In genomic region chr17:31060814-31061550, GRCh38 we compare ENCODE assay signal across 21 cellular contexts. TPM values are rescaled to one million over a fixed set of nuclear protein-coding genes. Genes with fewer than 3 reads are reported as not detected.
A peak's percentile ranks its signal among the peaks of the same experiment; 100 is the strongest.
DNase-seq lines count a peak whose midpoint lies in the region; TF ChIP-seq lines count a peak whose summit lies in the region.
"Had no signal": no experiment of that assay in that cellular context is flagged by ENCODE, and none has a peak within 500 bp of the region (broad histone marks: within the 10 kb centered on the region; RNA-seq: fewer than 3 reads in every experiment).

No MANE protein-coding gene starts in this region.

- no peak overlapping the region for H2BK5ac ChIP-seq in neuronal stem cell (ENCODE audit: low read length)

- no peak overlapping the region for H3K4ac ChIP-seq in neuronal stem cell (ENCODE audit: low read length)

- no peaks in the 10 kb centered on the region for H3K36me3 Mint-ChIP-seq in activated CD4-positive, alpha-beta memory T cell treated with anti-CD3 and anti-CD28 coated beads for 36 hours
- H3K36me3 Mint-ChIP-seq in activated CD4-positive, alpha-beta memory T cell treated with anti-CD3 and anti-CD28 coated beads, Interleukin-2, amount 10 ng/mL, durations not matched to agents 7 days and 5 days (ENCODE audit: low read depth), result no peaks in the 10 kb centered on the region

- TF ChIP-seq EP300 in esophagus muscularis mucosa (IDR thresholded peaks at IDR 0.05), result no peak

- no peak overlapping the region for H2AK5ac ChIP-seq in neuronal stem cell (ENCODE audit: low read depth, low read length)

- H3K9me3 ChIP-seq in neuronal stem cell (replicated peaks in 1 of 2; ENCODE audit: control insufficient read depth in 2 of 2, insufficient read depth in 1 of 2, low read depth in 1 of 2, low read length in 2 of 2), result no peaks in the 10 kb centered on the region
- H3K9me3 ChIP-seq in esophagus muscularis mucosa, result no peaks in the 10 kb centered on the region
- H3K9me3 ChIP-seq in A673 (ENCODE audit: low read depth, low read length, poor library complexity, severe bottlenecking), result no peaks in the 10 kb centered on the region
- H3K9me3 ChIP-seq: BLaER1 treated with 17β-estradiol and CSF1 and Interleukin-3, amounts not matched to agents 10 nM and 100 nM; breast epithelium; right atrium auricular region; spleen had no signal

- H2BK15ac ChIP-seq in neuronal stem cell (ENCODE audit: low read length), result no peak overlapping the region

- H3K14ac ChIP-seq in neuronal stem cell (ENCODE audit: low read length), result no peak overlapping the region

- no peaks in the 10 kb centered on the region for H3K27me3 Mint-ChIP-seq in activated CD4-positive, alpha-beta memory T cell treated with anti-CD3 and anti-CD28 coated beads for 36 hours
- no peaks in the 10 kb centered on the region for H3K27me3 Mint-ChIP-seq in activated CD4-positive, alpha-beta memory T cell treated with anti-CD3 and anti-CD28 coated beads, Interleukin-2, amount 10 ng/mL, durations not matched to agents 7 days and 5 days
- H3K27me3 Mint-ChIP-seq: activated CD4-positive, alpha-beta T cell treated with anti-CD3 and anti-CD28 coated beads, Interleukin-2, amount 10 ng/mL, durations not matched to agents 7 days and 5 days had no signal

- H3K4me3 ChIP-seq in KMS-11 (IDR thresholded peaks at IDR 0.05; ENCODE audit: insufficient read depth, low read depth, low read length) (no peak overlapping the region), neuronal stem cell (ENCODE audit: low read length in 2 of 2) (no peak overlapping the region), esophagus muscularis mucosa (no peak overlapping the region), A673 (ENCODE audit: low read depth, low read length, poor library complexity, severe bottlenecking) (no peak overlapping the region)
- H3K4me3 ChIP-seq: BLaER1 treated with 17β-estradiol and CSF1 and Interleukin-3, amounts not matched to agents 10 nM and 100 nM; breast epithelium; coronary artery; PC-9; right atrium auricular region; spleen had no signal

- H3K23ac ChIP-seq in neuronal stem cell (ENCODE audit: low read depth, low read length, poor library complexity), result no peak overlapping the region

- no peaks in the 10 kb centered on the region for H3K79me1 ChIP-seq in neuronal stem cell (ENCODE audit: low read depth, low read length)

- H3K36me3 ChIP-seq in KMS-11 (ENCODE audit: insufficient read depth) (no peaks in the 10 kb centered on the region), neuronal stem cell (replicated peaks in 1 of 2; ENCODE audit: control insufficient read depth in 2 of 2, insufficient read depth in 2 of 2, low read length in 2 of 2) (no peaks in the 10 kb centered on the region), esophagus muscularis mucosa (no peaks in the 10 kb centered on the region), A673 (ENCODE audit: insufficient read depth, low read length, poor library complexity, severe bottlenecking) (no peaks in the 10 kb centered on the region)
- H3K36me3 ChIP-seq: BLaER1 treated with 17β-estradiol and CSF1 and Interleukin-3, amounts not matched to agents 10 nM and 100 nM; breast epithelium; right atrium auricular region; spleen had no signal

- H3K79me2 ChIP-seq in KMS-11 (ENCODE audit: insufficient read depth, low read depth), result no peaks in the 10 kb centered on the region

- H3K27ac ChIP-seq in KMS-11 (peak overlapping the region; percentile 87), neuronal stem cell (replicated peaks; ENCODE audit: low read length) (no peak overlapping the region), esophagus muscularis mucosa (replicated peaks in 1 of 4) (no peak overlapping the region), A673 (ENCODE audit: low read depth, low read length, poor library complexity, severe bottlenecking) (no peak overlapping the region)
- H3K27ac ChIP-seq: BLaER1 treated with 17β-estradiol and CSF1 and Interleukin-3, amounts not matched to agents 10 nM and 100 nM; breast epithelium; coronary artery; PC-9; right atrium auricular region; spleen had no signal

- POLR2A ChIA-PET in activated CD4-positive, alpha-beta memory T cell treated with anti-CD3 and anti-CD28 coated beads for 36 hours (lab: Charles Lee), result no interaction called here
- POLR2A ChIA-PET in activated CD4-positive, alpha-beta memory T cell treated with anti-CD3 and anti-CD28 coated beads, Interleukin-2, amount 10 ng/mL, durations not matched to agents 7 days and 5 days (lab: Charles Lee), result no interaction called here
- POLR2A ChIA-PET in A673 (lab: Charles Lee; ENCODE audit: low non-redundant PET), result no interaction called here

- TF ChIP-seq CTCF in KMS-11 (conservative IDR thresholded peaks at IDR 0.05; ENCODE audit: low read depth, low read length) (no peak), esophagus muscularis mucosa (IDR thresholded peaks at IDR 0.05) (no peak), A673 (conservative IDR thresholded peaks at IDR 0.05; ENCODE audit: low read depth, low read length) (no peak)

- peak overlapping the region; percentile 69 for H3K18ac ChIP-seq in neuronal stem cell (ENCODE audit: low read length)

- no peaks in the 10 kb centered on the region for H3K4me1 Mint-ChIP-seq in activated CD4-positive, alpha-beta memory T cell treated with anti-CD3 and anti-CD28 coated beads for 36 hours (ENCODE audit: low read depth)
- H3K4me1 Mint-ChIP-seq in activated CD4-positive, alpha-beta memory T cell treated with anti-CD3 and anti-CD28 coated beads, Interleukin-2, amount 10 ng/mL, durations not matched to agents 7 days and 5 days, result peaks cover 4% of the 10 kb centered on the region
- H3K4me1 Mint-ChIP-seq: endodermal cell, T-helper 17 cell had no signal

- H3K4me3 Mint-ChIP-seq in activated CD4-positive, alpha-beta memory T cell treated with anti-CD3 and anti-CD28 coated beads for 36 hours, result no peak overlapping the region
- H3K4me3 Mint-ChIP-seq in activated CD4-positive, alpha-beta memory T cell treated with anti-CD3 and anti-CD28 coated beads, Interleukin-2, amount 10 ng/mL, durations not matched to agents 7 days and 5 days, result no peak overlapping the region
- H3K4me3 Mint-ChIP-seq: activated CD4-positive, alpha-beta T cell treated with anti-CD3 and anti-CD28 coated beads, Interleukin-2, amount 10 ng/mL, durations not matched to agents 7 days and 5 days; endodermal cell; T-helper 17 cell had no signal

- BruUV-seq in A673 (replicated peaks; lab: Mats Ljungman, UMichigan), result no TSS peak

- peak; percentile 22 for DNase-seq in activated CD4-positive, alpha-beta memory T cell treated with anti-CD3 and anti-CD28 coated beads for 36 hours
- no peak for DNase-seq in activated CD4-positive, alpha-beta memory T cell treated with anti-CD3 and anti-CD28 coated beads, Interleukin-2, amount 10 ng/mL, durations not matched to agents 7 days and 5 days
- DNase-seq in OCI-M1 (lab: John Stamatoyannopoulos, UW) (peak; percentile 37), neuronal stem cell (ENCODE audit: low spot score) (no peak), esophagus muscularis mucosa (ENCODE audit: extremely low spot score) (no peak), A673 (ENCODE audit: low spot score) (no peak), NCI-H1417 (lab: John Stamatoyannopoulos, UW) (no peak)
- DNase-seq: activated CD4-positive, alpha-beta T cell treated with anti-CD3 and anti-CD28 coated beads, Interleukin-2, amount 10 ng/mL, durations not matched to agents 7 days and 5 days; activated T-cell treated with anti-CD3 and anti-CD28 coated beads for 4 hours; amniotic stem cell; mesenchymal stem cell; NCI-H187; PC-9; spleen; T-helper 17 cell had no signal

- intact Hi-C loops in activated CD4-positive, alpha-beta memory T cell treated with anti-CD3 and anti-CD28 coated beads for 36 hours (cut with micrococcal nuclease), result loop anchor here (10.0 kb wide), 1 partner anchor 156 kb away; the partner anchor contains the start of gene TEFM
- intact Hi-C loops in esophagus muscularis mucosa (cut with DNase I) (no loop called here), A673 (cut with micrococcal nuclease; ENCODE audit: unreplicated experiment) (no loop called here)

- H3K27me3 ChIP-seq in KMS-11 (ENCODE audit: insufficient read depth, low read depth) (no peaks in the 10 kb centered on the region), neuronal stem cell (ENCODE audit: control insufficient read depth in 3 of 3, insufficient read depth in 3 of 3, low read depth in 1 of 3, low read length in 3 of 3) (peaks cover 0 to 14% (median 0%) of the 10 kb centered on the region in 3 experiments), esophagus muscularis mucosa (no peaks in the 10 kb centered on the region), A673 (replicated peaks; ENCODE audit: insufficient read depth, low read depth, low read length, poor library complexity) (no peaks in the 10 kb centered on the region)
- H3K27me3 ChIP-seq: BLaER1 treated with 17β-estradiol and CSF1 and Interleukin-3, amounts not matched to agents 10 nM and 100 nM; breast epithelium; right atrium auricular region; spleen had no signal

- H3K4me2 ChIP-seq in KMS-11, result peak overlapping the region; percentile 70
- no peak overlapping the region for H3K4me2 ChIP-seq in neuronal stem cell (ENCODE audit: insufficient read depth, low read length, poor library complexity, severe bottlenecking)
- H3K4me2 ChIP-seq: BLaER1 treated with 17β-estradiol and CSF1 and Interleukin-3, amounts not matched to agents 10 nM and 100 nM; PC-9 had no signal

- H4K8ac ChIP-seq in neuronal stem cell (ENCODE audit: low read depth, low read length), result no peak overlapping the region

- no peak overlapping the region for H4K91ac ChIP-seq in neuronal stem cell (ENCODE audit: low read depth, low read length, poor library complexity)

- H3K4me1 ChIP-seq in KMS-11 (ENCODE audit: low read depth, poor library complexity, severe bottlenecking) (peaks cover 43% of the 10 kb centered on the region), neuronal stem cell (ENCODE audit: control insufficient read depth in 2 of 2, insufficient read depth in 1 of 2, low read depth in 1 of 2, low read length in 2 of 2) (no peaks in the 10 kb centered on the region), esophagus muscularis mucosa (no peaks in the 10 kb centered on the region), A673 (ENCODE audit: insufficient read depth, low read length, poor library complexity, severe bottlenecking) (no peaks in the 10 kb centered on the region)
- H3K4me1 ChIP-seq: breast epithelium, right atrium auricular region, spleen had no signal

- TF ChIP-seq POLR2A in esophagus muscularis mucosa (IDR thresholded peaks at IDR 0.05; ENCODE audit: low read depth), result no peak

- peak overlapping the region; percentile 77 for H2AFZ ChIP-seq in KMS-11 (ENCODE audit: low read depth)
- H2AFZ ChIP-seq in neuronal stem cell (ENCODE audit: low read length), result peak overlapping the region; percentile 0
- H2AFZ ChIP-seq: PC-9 had no signal

- H4K20me1 ChIP-seq in KMS-11 (ENCODE audit: insufficient read depth), result no peaks in the 10 kb centered on the region
- H4K20me1 ChIP-seq: BLaER1 treated with 17β-estradiol and CSF1 and Interleukin-3, amounts not matched to agents 10 nM and 100 nM had no signal

- H3K9ac ChIP-seq in KMS-11, result peak overlapping the region; percentile 39
- H3K9ac ChIP-seq in neuronal stem cell (ENCODE audit: low read depth, low read length, poor library complexity), result no peak overlapping the region
- H3K9ac ChIP-seq: BLaER1 treated with 17β-estradiol and CSF1 and Interleukin-3, amounts not matched to agents 10 nM and 100 nM had no signal

- no peak overlapping the region for H2BK12ac ChIP-seq in neuronal stem cell (ENCODE audit: low read length)

- H3K9me3 Mint-ChIP-seq in activated CD4-positive, alpha-beta memory T cell treated with anti-CD3 and anti-CD28 coated beads for 36 hours, result no peaks in the 10 kb centered on the region
- H3K9me3 Mint-ChIP-seq in activated CD4-positive, alpha-beta memory T cell treated with anti-CD3 and anti-CD28 coated beads, Interleukin-2, amount 10 ng/mL, durations not matched to agents 7 days and 5 days, result no peaks in the 10 kb centered on the region
- H3K9me3 Mint-ChIP-seq: activated CD4-positive, alpha-beta T cell treated with anti-CD3 and anti-CD28 coated beads, Interleukin-2, amount 10 ng/mL, durations not matched to agents 7 days and 5 days; endodermal cell had no signal

- no CpG with 5 or more reads among the region's 7 CpGs for WGBS in neuronal stem cell (ENCODE audit: extremely low coverage in 2 of 2, insufficient read length in 2 of 2, insufficient replicate concordance in 1 of 2), 2 donors
- 90% methylated on average over 7 of the region's 7 CpGs for WGBS in esophagus muscularis mucosa

- no peak overlapping the region for H3K27ac Mint-ChIP-seq in activated CD4-positive, alpha-beta memory T cell treated with anti-CD3 and anti-CD28 coated beads for 36 hours
- no peak overlapping the region for H3K27ac Mint-ChIP-seq in activated CD4-positive, alpha-beta memory T cell treated with anti-CD3 and anti-CD28 coated beads, Interleukin-2, amount 10 ng/mL, durations not matched to agents 7 days and 5 days
- H3K27ac Mint-ChIP-seq: activated CD4-positive, alpha-beta T cell treated with anti-CD3 and anti-CD28 coated beads, Interleukin-2, amount 10 ng/mL, durations not matched to agents 7 days and 5 days; endodermal cell; T-helper 17 cell had no signal

- CTCF ChIA-PET in activated CD4-positive, alpha-beta memory T cell treated with anti-CD3 and anti-CD28 coated beads for 36 hours (lab: Charles Lee), result interaction anchor here (0.7 to 1.2 kb wide), 3 partner anchors 10 to 227 kb away, joined by 3 read pairs; no protein-coding TSS in a partner anchor
- CTCF ChIA-PET in activated CD4-positive, alpha-beta memory T cell treated with anti-CD3 and anti-CD28 coated beads, Interleukin-2, amount 10 ng/mL, durations not matched to agents 7 days and 5 days (lab: Charles Lee), result interaction anchor here (0.6 to 1.3 kb wide), 3 partner anchors 13 to 91 kb away, joined by 3 to 4 read pairs (median 3); no protein-coding TSS in a partner anchor
- CTCF ChIA-PET in A673 (lab: Charles Lee), result no interaction called here

- H2BK120ac ChIP-seq in neuronal stem cell (ENCODE audit: low read depth, low read length), result no peak overlapping the region

RNA-seq across cellular contexts. Expression of gene NF1, which starts 33.8 kb away (rescaled TPM):
- 10 to 100 TPM; 26.5 to 27.0 TPM for total RNA-seq in activated CD4-positive, alpha-beta memory T cell treated with anti-CD3 and anti-CD28 coated beads for 36 hours
- total RNA-seq in activated CD4-positive, alpha-beta memory T cell treated with anti-CD3 and anti-CD28 coated beads, Interleukin-2, amount 10 ng/mL, durations not matched to agents 7 days and 5 days, result 10 to 100 TPM; 22.6 to 25.5 TPM
- 21.8 TPM for polyA plus RNA-seq in neuronal stem cell (2013, experiment 1 of 2)
- polyA plus RNA-seq in neuronal stem cell (2013, experiment 2 of 2), result 21.5 TPM
- total RNA-seq in esophagus muscularis mucosa (10 to 100 TPM; 40.9 to 64.8 (median 44.5) TPM), A673 (2021) (32.1 and 36.5 TPM in 2 replicates)

Comparison
In these comparisons a context has a peak if more than half of its experiments do, and no peak if none do; other contexts are left out.
1. DNase-seq: peak in activated CD4-positive, alpha-beta memory T cell treated with anti-CD3 and anti-CD28 coated beads for 36 hours (single experiment) and OCI-M1 (single experiment); none in activated CD4-positive, alpha-beta memory T cell treated with anti-CD3 and anti-CD28 coated beads, Interleukin-2, amount 10 ng/mL, durations not matched to agents 7 days and 5 days (single experiment), neuronal stem cell (single experiment), esophagus muscularis mucosa (single experiment), A673 (single experiment) and NCI-H1417 (0 of 3).